ENCODE assay signal across 24 cellular contexts in genomic region chr1:230401096-230401495, GRCh38. TPM values are rescaled to one million over a fixed set of nuclear protein-coding genes. Genes with fewer than 3 reads are reported as not detected.
A peak's percentile ranks its signal among the peaks of the same experiment; 100 is the strongest.
DNase-seq lines count a peak whose midpoint lies in the region; FAIRE-seq and TF ChIP-seq lines count a peak whose summit lies in the region.
"Had no signal": no experiment of that assay in that cellular context is flagged by ENCODE, and none has a peak within 500 bp of the region (broad histone marks: within the 10 kb centered on the region; RNA-seq: fewer than 3 reads in every experiment).

No MANE protein-coding gene starts in this region.

- H3K27me3 Mint-ChIP-seq in H9 (ENCODE audit: low read depth) (no peaks in the 10 kb centered on the region), astrocyte (ENCODE audit: low read depth, unreplicated experiment) (no peaks in the 10 kb centered on the region), endodermal cell (ENCODE audit: insufficient read depth) (no peaks in the 10 kb centered on the region), neural progenitor cell (ENCODE audit: insufficient read depth, low read depth) (peaks cover 3% of the 10 kb centered on the region)

- no peak overlapping the region for H2BK15ac ChIP-seq in H9 (ENCODE audit: low read depth, low read length)

- FAIRE-seq in astrocyte (lab: Jason Lieb, UNC), result no peak
- FAIRE-seq: GM12892, HepG2, RCC 7860 had no signal

- H3K4ac ChIP-seq in H9 (ENCODE audit: low read depth, low read length), result no peak overlapping the region

- no peak overlapping the region for H3K23ac ChIP-seq in H9 (ENCODE audit: insufficient read length, low read depth, low read length)

- H3K79me2 ChIP-seq in H9 (ENCODE audit: insufficient read depth, low read length) (peaks cover 2% of the 10 kb centered on the region; the same call in 1 of the 2 replicates), astrocyte (ENCODE audit: insufficient read depth, low read length) (no peaks in the 10 kb centered on the region), neural progenitor cell (ENCODE audit: low read depth) (no peaks in the 10 kb centered on the region)

- H3K9me3 ChIP-seq in H9 (ENCODE audit: control insufficient read depth, low read depth, low read length), result no peaks in the 10 kb centered on the region
- H3K9me3 ChIP-seq in astrocyte (ENCODE audit: insufficient read depth, low read depth, low read length), result no peaks in the 10 kb centered on the region
- no peaks in the 10 kb centered on the region for H3K9me3 ChIP-seq in endodermal cell (ENCODE audit: control insufficient read depth, low read length)
- H3K9me3 ChIP-seq in neural progenitor cell (ENCODE audit: low read depth), result no peaks in the 10 kb centered on the region
- H3K9me3 ChIP-seq: BE2C had no signal

- no peaks in the 10 kb centered on the region for H3F3A ChIP-seq in neural progenitor cell (ENCODE audit: low read depth)

- H3K9me3 Mint-ChIP-seq in H9 (peaks cover 0 to 3% of the 10 kb centered on the region in 2 experiments; a peak in 1 of 5 replicates), astrocyte (ENCODE audit: unreplicated experiment) (no peaks in the 10 kb centered on the region), endodermal cell (no peaks in the 10 kb centered on the region), neural progenitor cell (no peaks in the 10 kb centered on the region)

- TF ChIP-seq CTCF in H9 (conservative IDR thresholded peaks at IDR 0.05), result no peak
- TF ChIP-seq CTCF in astrocyte (IDR thresholded peaks at IDR 0.05; ENCODE audit: insufficient read depth, low read depth, low read length), result no peak
- TF ChIP-seq CTCF in endodermal cell (conservative IDR thresholded peaks at IDR 0.05), result no peak
- TF ChIP-seq CTCF in neural progenitor cell (IDR thresholded peaks at IDR 0.05), result no peak

- H3K56ac ChIP-seq in H9 (ENCODE audit: insufficient read length, low read depth, low read length), result no peak overlapping the region

- H3K9ac ChIP-seq in H9 (ENCODE audit: extremely low read depth, insufficient read length, low read length), result no peak overlapping the region
- no peak overlapping the region for H3K9ac ChIP-seq in astrocyte (ENCODE audit: low read length)
- no peak overlapping the region for H3K9ac ChIP-seq in endodermal cell (ENCODE audit: extremely low read depth, low read length, poor library complexity, severe bottlenecking)
- H3K9ac ChIP-seq in neural progenitor cell, result no peak overlapping the region

- no peak overlapping the region for H3K4me2 ChIP-seq in H9 (ENCODE audit: insufficient read depth, insufficient read length, low read length)
- no peak overlapping the region for H3K4me2 ChIP-seq in astrocyte (ENCODE audit: low read length)
- H3K4me2 ChIP-seq in neural progenitor cell, result no peak overlapping the region

- no peaks in the 10 kb centered on the region for H3K79me1 ChIP-seq in H9 (ENCODE audit: insufficient read depth, low read depth, low read length, poor library complexity, severe bottlenecking)

- peaks cover 6% of the 10 kb centered on the region; the same call in 1 of the 2 replicates for H3K4me1 ChIP-seq in H9 (ENCODE audit: insufficient read depth, low read length)
- H3K4me1 ChIP-seq in astrocyte (ENCODE audit: insufficient read depth, low read length), result no peaks in the 10 kb centered on the region
- no peaks in the 10 kb centered on the region for H3K4me1 ChIP-seq in endodermal cell (ENCODE audit: control insufficient read depth, insufficient read depth, low read length)
- H3K4me1 ChIP-seq in neural progenitor cell, result no peaks in the 10 kb centered on the region
- H3K4me1 ChIP-seq: BE2C had no signal

- H2BK12ac ChIP-seq in H9 (ENCODE audit: insufficient read length, low read depth, low read length), result no peak overlapping the region

- no peak overlapping the region for H4K91ac ChIP-seq in H9 (ENCODE audit: insufficient read length, low read depth, low read length)

- H2BK120ac ChIP-seq in H9 (ENCODE audit: low read depth, low read length, poor library complexity, severe bottlenecking), result no peak overlapping the region

- H3K4me3 ChIP-seq in astrocyte (ENCODE audit: insufficient read depth, low read depth, low read length) (no peak overlapping the region), endodermal cell (ENCODE audit: low read length) (no peak overlapping the region), neural progenitor cell (no peak overlapping the region)

- peaks cover 1 to 16% (median 3%) of the 10 kb centered on the region in 3 experiments; a peak in 6 of 7 replicates for H3K36me3 Mint-ChIP-seq in H9 (ENCODE audit: insufficient read depth in 1 of 3, low read depth in 3 of 3)
- H3K36me3 Mint-ChIP-seq in astrocyte (ENCODE audit: low read depth, unreplicated experiment), result peaks cover 13% of the 10 kb centered on the region
- H3K36me3 Mint-ChIP-seq in endodermal cell (ENCODE audit: low read depth), result no peaks in the 10 kb centered on the region
- H3K36me3 Mint-ChIP-seq in neural progenitor cell, result no peaks in the 10 kb centered on the region
- H3K36me3 Mint-ChIP-seq: CD14-positive monocyte; CD8-positive, alpha-beta memory T cell had no signal

- H3K4me3 Mint-ChIP-seq in H9, result no peak overlapping the region
- no peak overlapping the region for H3K4me3 Mint-ChIP-seq in astrocyte (ENCODE audit: unreplicated experiment)
- no peak overlapping the region for H3K4me3 Mint-ChIP-seq in endodermal cell
- no peak overlapping the region for H3K4me3 Mint-ChIP-seq in neural progenitor cell
- H3K4me3 Mint-ChIP-seq: CD14-positive monocyte; CD8-positive, alpha-beta memory T cell had no signal

- no peak overlapping the region for H4K5ac ChIP-seq in H9 (ENCODE audit: insufficient read length, low read depth, low read length)

- H2AK5ac ChIP-seq in H9 (ENCODE audit: insufficient read length, low read length), result no peak overlapping the region

- no peak overlapping the region for H3K14ac ChIP-seq in H9 (ENCODE audit: insufficient read depth, low read length)

- H2BK20ac ChIP-seq in H9 (ENCODE audit: low read depth, low read length, poor library complexity, severe bottlenecking), result no peak overlapping the region

- H2AFZ ChIP-seq in H9 (ENCODE audit: low read length) (no peak overlapping the region), astrocyte (ENCODE audit: low read depth, low read length) (no peak overlapping the region), neural progenitor cell (replicated peaks) (no peak overlapping the region)

- H3K4me1 Mint-ChIP-seq in H9 (peaks cover 33% of the 10 kb centered on the region in 2 experiments), astrocyte (ENCODE audit: low read depth, unreplicated experiment) (peaks cover 29% of the 10 kb centered on the region), endodermal cell (peaks cover 6% of the 10 kb centered on the region), neural progenitor cell (peaks cover 16% of the 10 kb centered on the region)
- H3K4me1 Mint-ChIP-seq: CD14-positive monocyte; CD8-positive, alpha-beta memory T cell had no signal

- in situ Hi-C loops in ACHN (cut with HindIII; ENCODE audit: low pct_ligation_motif_present, low pct_unique_long_range_greater_than_20kb, low sequenced_read_pairs), result no loop called here
- in situ Hi-C loops in G401 (cut with HindIII; ENCODE audit: low sequenced_read_pairs), result no loop called here

- H3K36me3 ChIP-seq in astrocyte (ENCODE audit: insufficient read depth, low read length), result no peaks in the 10 kb centered on the region
- H3K36me3 ChIP-seq in endodermal cell (ENCODE audit: control insufficient read depth, insufficient read depth, low read length), result no peaks in the 10 kb centered on the region
- no peaks in the 10 kb centered on the region for H3K36me3 ChIP-seq in neural progenitor cell

- no peak overlapping the region for H4K8ac ChIP-seq in H9 (replicated peaks; ENCODE audit: insufficient read length, low read depth, low read length)

- H3T11ph ChIP-seq in H9 (ENCODE audit: low read length), result no peak overlapping the region

- no peaks in the 10 kb centered on the region for H4K20me1 ChIP-seq in H9 (ENCODE audit: control insufficient read depth, insufficient read depth, insufficient read length)
- H4K20me1 ChIP-seq in astrocyte (ENCODE audit: insufficient read depth, low read length), result no peaks in the 10 kb centered on the region
- H4K20me1 ChIP-seq in neural progenitor cell (ENCODE audit: low read depth), result no peaks in the 10 kb centered on the region

- no peak for DNase-seq in H9
- no peak for DNase-seq in astrocyte (ENCODE audit: low read depth)
- peak; percentile 41 for DNase-seq in endodermal cell
- no peak for DNase-seq in neural progenitor cell (ENCODE audit: low spot score)
- DNase-seq in NCI-H187 (lab: John Stamatoyannopoulos, UW), result no peak
- no peak for DNase-seq in ACHN
- no peak for DNase-seq in G401 (ENCODE audit: low spot score)
- no peak for DNase-seq in effector CD4-positive, alpha-beta T cell
- DNase-seq: BE2C; Calu3; CD8-positive, alpha-beta memory T cell; DMS79 treated with DMSO at 0.1 percent for 48 hours; Kasumi-1; NCI-H1105; NCI-H1436 treated with DMSO at 0.1 percent for 48 hours; NCI-H1930; NCI-H2107; NCI-H446; NCI-H524 treated with DMSO at 0.1 percent for 48 hours; NCI-H774 had no signal

- no CpG with 5 or more reads among the region's 13 CpGs for WGBS in H9 (ENCODE audit: extremely low coverage, insufficient read length, low lambda C conversion rate)
- WGBS in endodermal cell (ENCODE audit: insufficient coverage in 1 of 2, insufficient read length in 1 of 2), 2 experiments, result 93 to 100% methylated on average over 10 to 13 of the region's 13 CpGs

- H3K18ac ChIP-seq in H9 (ENCODE audit: insufficient read length, low read depth, low read length), result no peak overlapping the region

- H3K27ac Mint-ChIP-seq in H9, result peak overlapping the region; percentile 17 to 95 (median 87); a peak in 6 of 7 replicates
- peak overlapping the region; percentile 96 for H3K27ac Mint-ChIP-seq in astrocyte (ENCODE audit: unreplicated experiment)
- no peak overlapping the region for H3K27ac Mint-ChIP-seq in endodermal cell
- H3K27ac Mint-ChIP-seq in neural progenitor cell, result peak overlapping the region; percentile 88
- H3K27ac Mint-ChIP-seq: CD14-positive monocyte; CD8-positive, alpha-beta memory T cell had no signal

- H2BK5ac ChIP-seq in H9 (ENCODE audit: insufficient read length, low read length), result no peak overlapping the region

- H3K27me3 ChIP-seq in H9 (ENCODE audit: insufficient read depth, low read length), result no peaks in the 10 kb centered on the region
- H3K27me3 ChIP-seq in astrocyte (ENCODE audit: insufficient read depth, low read length), result no peaks in the 10 kb centered on the region
- H3K27me3 ChIP-seq in endodermal cell (ENCODE audit: control insufficient read depth, insufficient read depth, low read length, poor library complexity, severe bottlenecking), result no peaks in the 10 kb centered on the region
- no peaks in the 10 kb centered on the region for H3K27me3 ChIP-seq in neural progenitor cell
- H3K27me3 ChIP-seq: BE2C had no signal

- H3K23me2 ChIP-seq in H9 (ENCODE audit: insufficient read length, low read depth, low read length, poor library complexity, severe bottlenecking), result no peaks in the 10 kb centered on the region

- no peak overlapping the region for H3K27ac ChIP-seq in H9 (ENCODE audit: insufficient read length, low read depth, low read length)
- no peak overlapping the region for H3K27ac ChIP-seq in astrocyte (ENCODE audit: low read depth, low read length)
- no peak overlapping the region for H3K27ac ChIP-seq in endodermal cell (ENCODE audit: low read depth, low read length)
- no peak overlapping the region for H3K27ac ChIP-seq in neural progenitor cell

RNA-seq across cellular contexts. Expression of gene PGBD5, which starts 25.0 kb away (rescaled TPM):
- total RNA-seq in H9 (2021) (19.0 and 19.1 TPM in 2 replicates), astrocyte (14.7 and 22.4 TPM in 2 replicates), endodermal cell (1 to 10 TPM; 1.3 to 4.6 TPM), neural progenitor cell (ENCODE audit: low replicate concordance) (1.2 and 3.6 TPM in 2 replicates)
- 5.8 TPM for polyA plus RNA-seq in endodermal cell (2013, experiment 1 of 2)
- 4.1 TPM for polyA plus RNA-seq in endodermal cell (2013, experiment 2 of 2)
- total RNA-seq in G401 (2014; rRNA removed; shearing (Covaris generic)), result 1.5 and 3.6 TPM in 2 replicates
- total RNA-seq: CD8-positive, alpha-beta memory T cell had no signal
- polyA plus RNA-seq: CD14-positive monocyte; CD8-positive, alpha-beta memory T cell had no signal
